In the genomic region with DNA sequence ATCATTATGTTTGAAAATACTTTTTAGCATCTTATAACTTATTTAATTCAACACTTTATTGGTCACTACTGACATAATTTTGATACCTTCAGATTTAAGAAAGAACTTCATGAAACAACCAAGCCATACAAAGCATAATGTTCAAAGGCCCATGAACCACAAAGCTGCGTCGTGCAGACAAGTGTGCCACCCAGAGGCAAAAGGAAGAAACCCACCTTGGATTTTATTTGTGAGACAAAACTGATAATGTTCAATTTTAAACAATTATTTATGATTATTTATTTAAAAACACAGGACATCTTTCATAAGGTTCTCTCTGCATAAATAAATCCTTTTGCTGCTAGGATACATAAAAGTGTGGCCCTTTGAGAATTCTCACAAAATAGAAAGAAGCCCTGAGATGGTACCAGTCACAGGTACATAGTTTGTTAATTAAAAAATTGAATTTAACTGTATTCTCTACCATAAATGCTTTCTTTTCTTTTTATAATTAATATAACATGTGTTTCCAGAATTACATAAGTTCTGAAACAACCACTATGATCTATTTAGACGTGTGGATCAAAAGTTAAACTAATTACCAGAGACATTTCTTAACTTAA, we compare ENCODE assay signal across 8 cellular contexts.
DNase-seq lines count a peak whose midpoint lies in the region; TF ChIP-seq lines count a peak whose summit lies in the region.

No MANE protein-coding gene starts in this region.

- DNase-seq in AG04450 (ENCODE audit: low read depth, low spot score) (no peak), GM10248 (ENCODE audit: extremely low spot score) (peak; percentile 33), NCI-H1694 treated with DMSO at 0.1 percent for 48 hours (lab: John Stamatoyannopoulos, UW) (peak; percentile 78), UCSD-AML1 (lab: John Stamatoyannopoulos, UW; ENCODE audit: unreplicated experiment) (peak; percentile 19), fibroblast of peridontal ligament (ENCODE audit: extremely low read depth) (peak; percentile 75), prostate gland (ENCODE audit: low spot score) (no peak)
- no peak for DNase-seq in central memory CD4-positive, alpha-beta T cell
- DNase-seq in activated T-helper 1 cell treated with anti-CD3 and anti-CD28 coated beads, Interleukin-12 subunit alpha, Interleukin-12 subunit beta, Interleukin-2, Interleukin-4 antibody, amounts not matched to agents 30 ng/mL and 10 ng/mL and 1 ng/mL, durations not matched to agents 14 hours and 24 hours and 36 hours (ENCODE audit: low spot score), result no peak

- intact Hi-C loops in prostate gland (cut with DNase I), result loop anchor here (5.0 kb wide), 1 partner anchor 486 kb away; no protein-coding TSS in a partner anchor
- intact Hi-C loops in activated T-helper 1 cell treated with anti-CD3 and anti-CD28 coated beads, Interleukin-12 subunit alpha, Interleukin-12 subunit beta, Interleukin-2, Interleukin-4 antibody, amounts not matched to agents 30 ng/mL and 10 ng/mL and 1 ng/mL, durations not matched to agents 14 hours and 24 hours and 36 hours (cut with micrococcal nuclease), result loop anchor here (1.0 to 5.0 kb wide), 8 partner anchors 77 to 484 kb away; no protein-coding TSS in a partner anchor

- no peak overlapping the region for H3K4me3 Mint-ChIP-seq in activated T-helper 1 cell treated with anti-CD3 and anti-CD28 coated beads, Interleukin-12 subunit alpha, Interleukin-12 subunit beta, Interleukin-2, Interleukin-4 antibody, amounts not matched to agents 30 ng/mL and 10 ng/mL and 1 ng/mL, durations not matched to agents 14 hours and 24 hours and 36 hours

- TF ChIP-seq CTCF in AG04450 (IDR thresholded peaks at IDR 0.05; ENCODE audit: low read depth, low read length) (peak; percentile 85), GM10248 (IDR thresholded peaks at IDR 0.05; ENCODE audit: control extremely low read depth, extremely low read depth, low read depth, missing control alignments) (peak; percentile 64), prostate gland (IDR thresholded peaks at IDR 0.05) (peak; percentile 13 to 63 (median 49))

- H3K27ac Mint-ChIP-seq in activated T-helper 1 cell treated with anti-CD3 and anti-CD28 coated beads, Interleukin-12 subunit alpha, Interleukin-12 subunit beta, Interleukin-2, Interleukin-4 antibody, amounts not matched to agents 30 ng/mL and 10 ng/mL and 1 ng/mL, durations not matched to agents 14 hours and 24 hours and 36 hours, result no peak overlapping the region

- peaks cover 14% of the 10 kb centered on the region for H3K36me3 Mint-ChIP-seq in activated T-helper 1 cell treated with anti-CD3 and anti-CD28 coated beads, Interleukin-12 subunit alpha, Interleukin-12 subunit beta, Interleukin-2, Interleukin-4 antibody, amounts not matched to agents 30 ng/mL and 10 ng/mL and 1 ng/mL, durations not matched to agents 14 hours and 24 hours and 36 hours (ENCODE audit: low read depth)

- H3K36me3 ChIP-seq in prostate gland, result no peaks in the 10 kb centered on the region

- WGBS in prostate gland, result 15% methylated on average over 3 of the region's 3 CpGs

- no peaks in the 10 kb centered on the region for H3K4me1 ChIP-seq in prostate gland (replicated peaks)

- H3K9me3 ChIP-seq in AG04450 (ENCODE audit: control insufficient read depth, insufficient read depth, low read length) (no peaks in the 10 kb centered on the region), prostate gland (no peaks in the 10 kb centered on the region)

- no peak overlapping the region for H3K4me3 ChIP-seq in AG04450 (ENCODE audit: low read depth, low read length)
- H3K4me3 ChIP-seq in prostate gland, result no peak overlapping the region

- TF ChIP-seq POLR2A in prostate gland (IDR thresholded peaks at IDR 0.05), result no peak

- no peak overlapping the region for H3K27ac ChIP-seq in AG04450 (ENCODE audit: low read depth, low read length)
- H3K27ac ChIP-seq in prostate gland, result no peak overlapping the region

- CTCF ChIA-PET in AG04450 (lab: Charles Lee) (interaction anchor here (2.0 to 5.0 kb wide), 2 partner anchors 25 to 210 kb away, joined by 6 to 27 read pairs; no protein-coding TSS in a partner anchor), GM10248 (lab: Yijun Ruan, JAX) (interaction anchor here (1.2 to 2.7 kb wide), 2 partner anchors 8 to 11 kb away, joined by 3 to 7 read pairs; no protein-coding TSS in a partner anchor)

- H3K27me3 Mint-ChIP-seq in activated T-helper 1 cell treated with anti-CD3 and anti-CD28 coated beads, Interleukin-12 subunit alpha, Interleukin-12 subunit beta, Interleukin-2, Interleukin-4 antibody, amounts not matched to agents 30 ng/mL and 10 ng/mL and 1 ng/mL, durations not matched to agents 14 hours and 24 hours and 36 hours (ENCODE audit: insufficient read depth), result no peaks in the 10 kb centered on the region

- POLR2A ChIA-PET in AG04450 (lab: Yijun Ruan, JAX) (interaction anchor here (0.6 kb wide), 1 partner anchor 25 kb away, joined by 3 read pairs; no protein-coding TSS in a partner anchor), GM10248 (lab: Yijun Ruan, JAX) (no interaction called here)

- H3K27me3 ChIP-seq in AG04450 (ENCODE audit: control insufficient read depth, insufficient read depth, low read length) (no peaks in the 10 kb centered on the region), prostate gland (replicated peaks; ENCODE audit: insufficient read depth) (no peaks in the 10 kb centered on the region)

- peaks cover 5% of the 10 kb centered on the region for H3K4me1 Mint-ChIP-seq in activated T-helper 1 cell treated with anti-CD3 and anti-CD28 coated beads, Interleukin-12 subunit alpha, Interleukin-12 subunit beta, Interleukin-2, Interleukin-4 antibody, amounts not matched to agents 30 ng/mL and 10 ng/mL and 1 ng/mL, durations not matched to agents 14 hours and 24 hours and 36 hours (ENCODE audit: low read depth)

- no peaks in the 10 kb centered on the region for H3K9me3 Mint-ChIP-seq in activated T-helper 1 cell treated with anti-CD3 and anti-CD28 coated beads, Interleukin-12 subunit alpha, Interleukin-12 subunit beta, Interleukin-2, Interleukin-4 antibody, amounts not matched to agents 30 ng/mL and 10 ng/mL and 1 ng/mL, durations not matched to agents 14 hours and 24 hours and 36 hours

Comparison
In these comparisons a context has a peak if more than half of its experiments do, and no peak if none do; other contexts are left out.
1. DNase-seq: peak in GM10248 (single experiment), NCI-H1694 treated with DMSO at 0.1 percent for 48 hours (single experiment), UCSD-AML1 (single experiment) and fibroblast of peridontal ligament (single experiment); none in AG04450 (single experiment), prostate gland (single experiment), central memory CD4-positive, alpha-beta T cell (single experiment) and activated T-helper 1 cell treated with anti-CD3 and anti-CD28 coated beads, Interleukin-12 subunit alpha, Interleukin-12 subunit beta, Interleukin-2, Interleukin-4 antibody, amounts not matched to agents 30 ng/mL and 10 ng/mL and 1 ng/mL, durations not matched to agents 14 hours and 24 hours and 36 hours (single experiment).
2. Peak in every context shown above with its lines, with median percentiles within 50 percentile points of each other: CTCF ChIP-seq.